2 cellular contexts compared by ENCODE assay signal in genomic region chr2:30959653-30960052, GRCh38.
TF ChIP-seq lines count a peak whose summit lies in the region.

No MANE protein-coding gene starts in this region.

TF ChIP-seq in HepG2, 621 proteins besides CTCF, POLR2A, EP300 and RAD21 (continued from another document):
- TF ChIP-seq USF2 (IDR thresholded peaks at IDR 0.05; ENCODE audit: low read depth, low read length) (peak; percentile 19; the same call in 1 of the 2 replicates), USF2 (CRISPR knock-in tag; IDR thresholded peaks at IDR 0.05; ENCODE audit: borderline replicate concordance) (no peak)

TF ChIP-seq in GM12878, 131 proteins besides CTCF, POLR2A, EP300 and RAD21 (continued from another document):
- no peak for TF ChIP-seq ELK1 (IDR thresholded peaks at IDR 0.05; ENCODE audit: low read depth, low read length)
- peak; percentile 8 for TF ChIP-seq USF1 (IDR thresholded peaks at IDR 0.05; ENCODE audit: borderline replicate concordance, extremely low read length, insufficient read depth, low read depth, low read length)
- TF ChIP-seq SMC3 (IDR thresholded peaks at IDR 0.05; ENCODE audit: borderline replicate concordance, low read length) = no peak
- TF ChIP-seq NFXL1 (IDR thresholded peaks at IDR 0.05; ENCODE audit: borderline replicate concordance) = no peak
- TF ChIP-seq TCF12 (IDR thresholded peaks at IDR 0.05; ENCODE audit: low read depth, low read length) = no peak
